Comparison of ENCODE assay signal across 8 cellular contexts in genomic region chr18:57446322-57446721, GRCh38. TPM values are rescaled to one million over a fixed set of nuclear protein-coding genes. Genes with fewer than 3 reads are reported as not detected.
DNase-seq lines count a peak whose midpoint lies in the region; ATAC-seq and TF ChIP-seq lines count a peak whose summit lies in the region.

No MANE protein-coding gene starts in this region.

- ATAC-seq in GM21737 (IDR thresholded peaks at IDR 0.05; ENCODE audit: unreplicated experiment) (no peak), HG03469 (IDR thresholded peaks at IDR 0.05; ENCODE audit: unreplicated experiment) (no peak)

- H3K36me3 Mint-ChIP-seq in progenitor cell of endocrine pancreas (ENCODE audit: insufficient read depth): peaks cover 17% of the 10 kb centered on the region

- peaks cover 72% of the 10 kb centered on the region for H3K4me1 Mint-ChIP-seq in progenitor cell of endocrine pancreas (ENCODE audit: low read depth)

- no peak overlapping the region for H3K4me3 ChIP-seq in cardiac fibroblast (replicated peaks in 1 of 2; ENCODE audit: low read depth in 2 of 2, low read length in 2 of 2)

- DNase-seq in SKM-1 treated with dmso at 0.1 percent for 144 hours (lab: John Stamatoyannopoulos, UW; ENCODE audit: unreplicated experiment): peak; percentile 8
- DNase-seq in SKM-1 (lab: John Stamatoyannopoulos, UW; ENCODE audit: unreplicated experiment): no peak
- peak; percentile 10 for DNase-seq in NCI-H1105 (lab: John Stamatoyannopoulos, UW)
- no peak for DNase-seq in cardiac fibroblast (ENCODE audit: low read depth in 2 of 2)
- DNase-seq in progenitor cell of endocrine pancreas (ENCODE audit: low spot score, unreplicated experiment): no peak
- DNase-seq in SK-N-DZ (ENCODE audit: low spot score): no peak

- H3K27me3 Mint-ChIP-seq in progenitor cell of endocrine pancreas: no peaks in the 10 kb centered on the region

- TF ChIP-seq CTCF in cardiac fibroblast (IDR thresholded peaks at IDR 0.05; ENCODE audit: low read depth, low read length) (peak; percentile 67), progenitor cell of endocrine pancreas (IDR thresholded peaks at IDR 0.05; ENCODE audit: unreplicated experiment) (peak; percentile 66)

- H3K4me3 Mint-ChIP-seq in progenitor cell of endocrine pancreas (ENCODE audit: low read depth): peak overlapping the region; percentile 20

- H3K27ac Mint-ChIP-seq in progenitor cell of endocrine pancreas: peak overlapping the region; percentile 80

- no peaks in the 10 kb centered on the region for H3K9me3 Mint-ChIP-seq in progenitor cell of endocrine pancreas (ENCODE audit: low read depth)

RNA-seq across cellular contexts. Expression of gene ONECUT2, which starts 11.1 kb away (rescaled TPM):
- total RNA-seq in progenitor cell of endocrine pancreas: 92.2 and 110 TPM in 2 replicates
- polyA plus RNA-seq in SK-N-DZ (2014; cell fraction: cytosol; rRNA removed): 7.3 and 7.7 TPM in 2 replicates
- polyA plus RNA-seq in SK-N-DZ (2014; cell fraction: nucleus; rRNA removed): 7.5 and 11.7 TPM in 2 replicates

Comparison
In these comparisons a context has a peak if more than half of its experiments do, and no peak if none do; other contexts are left out.
1. DNase-seq: peak in SKM-1 treated with dmso at 0.1 percent for 144 hours (single experiment) and NCI-H1105 (single experiment); none in SKM-1 (single experiment), cardiac fibroblast (0 of 2), progenitor cell of endocrine pancreas (single experiment) and SK-N-DZ (single experiment).